1 cellular context compared by ENCODE assay signal in the genomic region with DNA sequence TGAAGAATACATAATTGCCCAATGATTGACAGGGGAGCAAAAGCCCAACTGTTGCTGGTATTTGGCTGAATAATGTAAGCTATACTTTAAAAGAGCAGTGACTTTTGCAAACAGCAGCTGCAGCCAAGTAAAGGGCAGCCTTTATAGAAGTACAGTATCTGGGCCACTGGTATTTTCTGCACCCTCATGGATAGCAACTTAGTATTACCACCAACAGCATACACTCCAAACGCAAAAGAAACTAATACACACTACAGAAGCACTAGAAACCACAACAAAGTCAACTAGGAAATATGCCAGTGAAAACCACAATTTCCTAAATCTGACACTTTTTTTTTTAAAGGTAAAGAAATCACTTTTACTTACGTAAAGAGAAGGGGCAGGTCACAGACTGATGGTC.
TF ChIP-seq lines count a peak whose summit lies in the region.

No MANE protein-coding gene starts in this region.

TF ChIP-seq in HCT116, 20 proteins besides CTCF, POLR2A, EP300 and RAD21 (continued from another document):
- no peak for TF ChIP-seq ZBTB33 (IDR thresholded peaks at IDR 0.05; ENCODE audit: extremely low read depth, insufficient replicate concordance, low read length)
